ENCODE assay signal across 1 cellular context in genomic region chr7:40057292-40057691, GRCh38.
TF ChIP-seq lines count a peak whose summit lies in the region.

No MANE protein-coding gene starts in this region.

TF ChIP-seq in WTC11, 78 proteins besides CTCF, POLR2A, EP300 and RAD21 (continued from another document):
- no peak for TF ChIP-seq E2F4 (CRISPR knock-in tag; IDR thresholded peaks at IDR 0.05; ENCODE audit: borderline replicate concordance, low read depth)
- no peak for TF ChIP-seq ZNF121 (CRISPR knock-in tag; IDR thresholded peaks at IDR 0.05)
- no peak for TF ChIP-seq ATF2 (CRISPR knock-in tag; IDR thresholded peaks at IDR 0.05; ENCODE audit: borderline replicate concordance, low read depth)
- TF ChIP-seq, protein P1, sequence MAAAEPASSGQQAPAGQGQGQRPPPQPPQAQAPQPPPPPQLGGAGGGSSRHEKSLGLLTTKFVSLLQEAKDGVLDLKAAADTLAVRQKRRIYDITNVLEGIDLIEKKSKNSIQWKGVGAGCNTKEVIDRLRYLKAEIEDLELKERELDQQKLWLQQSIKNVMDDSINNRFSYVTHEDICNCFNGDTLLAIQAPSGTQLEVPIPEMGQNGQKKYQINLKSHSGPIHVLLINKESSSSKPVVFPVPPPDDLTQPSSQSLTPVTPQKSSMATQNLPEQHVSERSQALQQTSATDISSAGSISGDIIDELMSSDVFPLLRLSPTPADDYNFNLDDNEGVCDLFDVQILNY (CRISPR knock-in tag; IDR thresholded peaks at IDR 0.05) = no peak
- TF ChIP-seq NR2C2 (CRISPR knock-in tag; IDR thresholded peaks at IDR 0.05) = no peak
- no peak for TF ChIP-seq TEAD1 (CRISPR knock-in tag; IDR thresholded peaks at IDR 0.05)
- TF ChIP-seq SMAD3 (CRISPR knock-in tag; IDR thresholded peaks at IDR 0.05; ENCODE audit: borderline replicate concordance) = no peak
- TF ChIP-seq, protein P2, sequence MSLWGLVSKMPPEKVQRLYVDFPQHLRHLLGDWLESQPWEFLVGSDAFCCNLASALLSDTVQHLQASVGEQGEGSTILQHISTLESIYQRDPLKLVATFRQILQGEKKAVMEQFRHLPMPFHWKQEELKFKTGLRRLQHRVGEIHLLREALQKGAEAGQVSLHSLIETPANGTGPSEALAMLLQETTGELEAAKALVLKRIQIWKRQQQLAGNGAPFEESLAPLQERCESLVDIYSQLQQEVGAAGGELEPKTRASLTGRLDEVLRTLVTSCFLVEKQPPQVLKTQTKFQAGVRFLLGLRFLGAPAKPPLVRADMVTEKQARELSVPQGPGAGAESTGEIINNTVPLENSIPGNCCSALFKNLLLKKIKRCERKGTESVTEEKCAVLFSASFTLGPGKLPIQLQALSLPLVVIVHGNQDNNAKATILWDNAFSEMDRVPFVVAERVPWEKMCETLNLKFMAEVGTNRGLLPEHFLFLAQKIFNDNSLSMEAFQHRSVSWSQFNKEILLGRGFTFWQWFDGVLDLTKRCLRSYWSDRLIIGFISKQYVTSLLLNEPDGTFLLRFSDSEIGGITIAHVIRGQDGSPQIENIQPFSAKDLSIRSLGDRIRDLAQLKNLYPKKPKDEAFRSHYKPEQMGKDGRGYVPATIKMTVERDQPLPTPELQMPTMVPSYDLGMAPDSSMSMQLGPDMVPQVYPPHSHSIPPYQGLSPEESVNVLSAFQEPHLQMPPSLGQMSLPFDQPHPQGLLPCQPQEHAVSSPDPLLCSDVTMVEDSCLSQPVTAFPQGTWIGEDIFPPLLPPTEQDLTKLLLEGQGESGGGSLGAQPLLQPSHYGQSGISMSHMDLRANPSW (CRISPR knock-in tag; conservative IDR thresholded peaks at IDR 0.05; ENCODE audit: low read depth) = no peak
- TF ChIP-seq ZNF671 (CRISPR knock-in tag; IDR thresholded peaks at IDR 0.05) = no peak
- TF ChIP-seq NFATC4 (CRISPR knock-in tag; IDR thresholded peaks at IDR 0.05) = no peak
- no peak for TF ChIP-seq RELA (CRISPR knock-in tag; IDR thresholded peaks at IDR 0.05; ENCODE audit: borderline replicate concordance)
- TF ChIP-seq, protein P3, sequence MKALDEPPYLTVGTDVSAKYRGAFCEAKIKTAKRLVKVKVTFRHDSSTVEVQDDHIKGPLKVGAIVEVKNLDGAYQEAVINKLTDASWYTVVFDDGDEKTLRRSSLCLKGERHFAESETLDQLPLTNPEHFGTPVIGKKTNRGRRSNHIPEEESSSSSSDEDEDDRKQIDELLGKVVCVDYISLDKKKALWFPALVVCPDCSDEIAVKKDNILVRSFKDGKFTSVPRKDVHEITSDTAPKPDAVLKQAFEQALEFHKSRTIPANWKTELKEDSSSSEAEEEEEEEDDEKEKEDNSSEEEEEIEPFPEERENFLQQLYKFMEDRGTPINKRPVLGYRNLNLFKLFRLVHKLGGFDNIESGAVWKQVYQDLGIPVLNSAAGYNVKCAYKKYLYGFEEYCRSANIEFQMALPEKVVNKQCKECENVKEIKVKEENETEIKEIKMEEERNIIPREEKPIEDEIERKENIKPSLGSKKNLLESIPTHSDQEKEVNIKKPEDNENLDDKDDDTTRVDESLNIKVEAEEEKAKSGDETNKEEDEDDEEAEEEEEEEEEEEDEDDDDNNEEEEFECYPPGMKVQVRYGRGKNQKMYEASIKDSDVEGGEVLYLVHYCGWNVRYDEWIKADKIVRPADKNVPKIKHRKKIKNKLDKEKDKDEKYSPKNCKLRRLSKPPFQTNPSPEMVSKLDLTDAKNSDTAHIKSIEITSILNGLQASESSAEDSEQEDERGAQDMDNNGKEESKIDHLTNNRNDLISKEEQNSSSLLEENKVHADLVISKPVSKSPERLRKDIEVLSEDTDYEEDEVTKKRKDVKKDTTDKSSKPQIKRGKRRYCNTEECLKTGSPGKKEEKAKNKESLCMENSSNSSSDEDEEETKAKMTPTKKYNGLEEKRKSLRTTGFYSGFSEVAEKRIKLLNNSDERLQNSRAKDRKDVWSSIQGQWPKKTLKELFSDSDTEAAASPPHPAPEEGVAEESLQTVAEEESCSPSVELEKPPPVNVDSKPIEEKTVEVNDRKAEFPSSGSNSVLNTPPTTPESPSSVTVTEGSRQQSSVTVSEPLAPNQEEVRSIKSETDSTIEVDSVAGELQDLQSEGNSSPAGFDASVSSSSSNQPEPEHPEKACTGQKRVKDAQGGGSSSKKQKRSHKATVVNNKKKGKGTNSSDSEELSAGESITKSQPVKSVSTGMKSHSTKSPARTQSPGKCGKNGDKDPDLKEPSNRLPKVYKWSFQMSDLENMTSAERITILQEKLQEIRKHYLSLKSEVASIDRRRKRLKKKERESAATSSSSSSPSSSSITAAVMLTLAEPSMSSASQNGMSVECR (CRISPR knock-in tag; IDR thresholded peaks at IDR 0.05; ENCODE audit: borderline replicate concordance) = no peak
- no peak for TF ChIP-seq JUN (CRISPR knock-in tag; IDR thresholded peaks at IDR 0.05)
- no peak for TF ChIP-seq NFYB (CRISPR knock-in tag; conservative IDR thresholded peaks at IDR 0.05; ENCODE audit: low read depth)
TF ChIP-seq in WTC11: peak in this region for 0.
